Comparison of ENCODE assay signal across 9 cellular contexts in the genomic region with DNA sequence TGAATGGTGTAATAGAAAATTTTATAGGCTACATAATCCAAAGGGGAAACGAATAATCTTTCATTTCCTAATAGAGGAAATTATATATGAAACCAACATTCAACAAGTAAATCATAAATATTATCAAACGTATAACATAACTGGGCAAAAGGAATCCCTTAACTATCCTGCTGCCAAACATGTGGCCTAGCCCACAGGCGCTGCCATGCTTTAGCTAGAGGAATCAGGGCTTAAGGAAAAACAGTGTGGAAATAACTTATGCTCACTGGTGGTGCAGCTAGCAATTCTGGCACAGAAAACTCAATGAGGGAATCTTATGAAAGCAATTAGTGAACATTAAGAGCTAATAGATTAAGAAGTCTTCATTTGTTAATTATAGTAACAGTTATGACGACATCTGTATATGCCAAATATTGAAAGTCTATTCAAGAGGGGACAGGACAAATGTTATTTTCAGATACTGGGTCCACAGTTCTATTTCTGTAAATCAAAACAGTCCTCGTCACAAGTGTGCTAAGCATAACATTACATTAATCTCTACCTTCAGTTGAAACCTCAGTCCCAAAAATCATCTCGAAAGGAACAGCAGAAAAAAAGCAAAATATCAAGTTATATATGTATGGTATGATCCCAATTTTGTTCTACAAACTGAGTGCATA.
A peak's percentile ranks its signal among the peaks of the same experiment; 100 is the strongest.
DNase-seq lines count a peak whose midpoint lies in the region; ATAC-seq, FAIRE-seq and TF ChIP-seq lines count a peak whose summit lies in the region.
"Had no signal": no experiment of that assay in that cellular context is flagged by ENCODE, and none has a peak within 500 bp of the region (broad histone marks: within the 10 kb centered on the region; RNA-seq: fewer than 3 reads in every experiment).

No MANE protein-coding gene starts in this region.

- H3K36me3 Mint-ChIP-seq in astrocyte (ENCODE audit: low read depth, unreplicated experiment), result peaks cover 18% of the 10 kb centered on the region
- H3K36me3 Mint-ChIP-seq in stimulated activated effector memory CD8-positive, alpha-beta T cell treated with anti-CD3 and anti-CD28 coated beads, Interleukin-12 subunit alpha, Interleukin-12 subunit beta, amount 100 ng/mL, for 72 hours, result no peaks in the 10 kb centered on the region

- DNase-seq in EL (peak; percentile 58), astrocyte (ENCODE audit: low read depth) (no peak), Right ventricle myocardium superior (no peak), NCI-H1436 treated with DMSO at 0.1 percent for 48 hours (lab: John Stamatoyannopoulos, UW) (no peak)
- DNase-seq in stimulated activated effector memory CD8-positive, alpha-beta T cell treated with anti-CD3 and anti-CD28 coated beads, Interleukin-12 subunit alpha, Interleukin-12 subunit beta, amount 100 ng/mL, for 72 hours (ENCODE audit: low spot score in 2 of 2), result no peak
- no peak for DNase-seq in activated CD4-positive, CD25-positive, alpha-beta regulatory T cell (lab: John Stamatoyannopoulos, UW)
- DNase-seq: NCI-H2029 treated with DMSO at 0.1 percent for 48 hours had no signal

- no peak overlapping the region for H2AFZ ChIP-seq in astrocyte (ENCODE audit: low read depth, low read length)

- peaks cover 69% of the 10 kb centered on the region for H3K79me2 ChIP-seq in astrocyte (ENCODE audit: insufficient read depth, low read length)

- H3K9ac ChIP-seq in astrocyte (ENCODE audit: low read length) (peak overlapping the region; percentile 66), rectal smooth muscle tissue (ENCODE audit: low read length) (no peak overlapping the region)

- H3K9me3 ChIP-seq in astrocyte (ENCODE audit: insufficient read depth, low read depth, low read length), result peaks cover 4% of the 10 kb centered on the region

- H3K27me3 Mint-ChIP-seq in astrocyte (ENCODE audit: low read depth, unreplicated experiment), result no peaks in the 10 kb centered on the region

- H3K27ac ChIP-seq in astrocyte (ENCODE audit: low read depth, low read length) (peak overlapping the region; percentile 90), rectal smooth muscle tissue (ENCODE audit: low read depth, low read length) (peak overlapping the region; percentile 80)

- H3K36me3 ChIP-seq in astrocyte (ENCODE audit: insufficient read depth, low read length) (peaks cover 10% of the 10 kb centered on the region), rectal smooth muscle tissue (ENCODE audit: control insufficient read depth, insufficient read depth, low read length) (no peaks in the 10 kb centered on the region)

- peaks cover 76% of the 10 kb centered on the region for H3K4me1 Mint-ChIP-seq in astrocyte (ENCODE audit: low read depth, unreplicated experiment)
- no peaks in the 10 kb centered on the region for H3K4me1 Mint-ChIP-seq in stimulated activated effector memory CD8-positive, alpha-beta T cell treated with anti-CD3 and anti-CD28 coated beads, Interleukin-12 subunit alpha, Interleukin-12 subunit beta, amount 100 ng/mL, for 72 hours

- peak overlapping the region; percentile 76 for H3K4me2 ChIP-seq in astrocyte (ENCODE audit: low read length)

- intact Hi-C loops in Right ventricle myocardium superior (cut with DNase I), result no loop called here

- no peaks in the 10 kb centered on the region for H3K27me3 ChIP-seq in astrocyte (ENCODE audit: insufficient read depth, low read length)
- no peaks in the 10 kb centered on the region for H3K27me3 ChIP-seq in rectal smooth muscle tissue (ENCODE audit: control insufficient read depth, insufficient read depth, low read length)

- H3K9me3 Mint-ChIP-seq in astrocyte (ENCODE audit: unreplicated experiment), result peaks cover 1% of the 10 kb centered on the region
- no peaks in the 10 kb centered on the region for H3K9me3 Mint-ChIP-seq in stimulated activated effector memory CD8-positive, alpha-beta T cell treated with anti-CD3 and anti-CD28 coated beads, Interleukin-12 subunit alpha, Interleukin-12 subunit beta, amount 100 ng/mL, for 72 hours

- H3K4me3 Mint-ChIP-seq in astrocyte (ENCODE audit: unreplicated experiment), result peak overlapping the region; percentile 41
- H3K4me3 Mint-ChIP-seq in stimulated activated effector memory CD8-positive, alpha-beta T cell treated with anti-CD3 and anti-CD28 coated beads, Interleukin-12 subunit alpha, Interleukin-12 subunit beta, amount 100 ng/mL, for 72 hours, result no peak overlapping the region

- H3K4me1 ChIP-seq in astrocyte (ENCODE audit: insufficient read depth, low read length), result peaks cover 59% of the 10 kb centered on the region
- peaks cover 29% of the 10 kb centered on the region for H3K4me1 ChIP-seq in rectal smooth muscle tissue (ENCODE audit: control insufficient read depth, insufficient read depth, low read length)

- no peak for TF ChIP-seq CTCF in astrocyte (IDR thresholded peaks at IDR 0.05; ENCODE audit: insufficient read depth, low read depth, low read length)

- no peak for FAIRE-seq in astrocyte (lab: Jason Lieb, UNC)

- no peaks in the 10 kb centered on the region for H4K20me1 ChIP-seq in astrocyte (ENCODE audit: insufficient read depth, low read length)

- peak overlapping the region; percentile 99 for H3K27ac Mint-ChIP-seq in astrocyte (ENCODE audit: unreplicated experiment)
- H3K27ac Mint-ChIP-seq in stimulated activated effector memory CD8-positive, alpha-beta T cell treated with anti-CD3 and anti-CD28 coated beads, Interleukin-12 subunit alpha, Interleukin-12 subunit beta, amount 100 ng/mL, for 72 hours, result no peak overlapping the region

- peak; percentile 37 for ATAC-seq in Right ventricle myocardium superior (ENCODE audit: poor library complexity)
- ATAC-seq in HG02885 (IDR thresholded peaks at IDR 0.05; ENCODE audit: poor library complexity, unreplicated experiment), result no peak
- no peak for ATAC-seq in stimulated activated effector memory CD8-positive, alpha-beta T cell treated with anti-CD3 and anti-CD28 coated beads, Interleukin-12 subunit alpha, Interleukin-12 subunit beta, amount 100 ng/mL, for 72 hours

- H3K4me3 ChIP-seq in astrocyte (ENCODE audit: insufficient read depth, low read depth, low read length) (no peak overlapping the region), rectal smooth muscle tissue (ENCODE audit: low read length) (peak overlapping the region; percentile 3)
